ENCODE assay signal across 16 cellular contexts in genomic region chr10:34702982-34703381, GRCh38.
"Had no signal": no experiment of that assay in that cellular context is flagged by ENCODE, and none has a peak within 500 bp of the region (broad histone marks: within the 10 kb centered on the region; RNA-seq: fewer than 3 reads in every experiment).

No MANE protein-coding gene starts in this region.

- H3K9me3 Mint-ChIP-seq: activated naive CD8-positive, alpha-beta T cell treated with anti-CD3 and anti-CD28 coated beads, Interleukin-2, amount 50 U/mL, for 24 hours; effector memory CD8-positive, alpha-beta T cell; stimulated activated naive B cell treated with anti-CD40 and anti-IgM and Interleukin-4, amounts not matched to agents 10 μg/mL and 1 μg/mL and 100 μg/mL, for 72 hours; T-cell had no signal

- DNase-seq: activated CD4-positive, alpha-beta T cell treated with anti-CD3 and anti-CD28 coated beads for 1 hour; activated CD4-positive, alpha-beta T cell treated with anti-CD3 and anti-CD28 coated beads, Interleukin-2, amount 50 U/mL, for 4 hours; activated naive CD4-positive, alpha-beta T cell; activated naive CD8-positive, alpha-beta T cell treated with anti-CD3 and anti-CD28 coated beads, Interleukin-2, amount 50 U/mL, for 24 hours; activated T-cell treated with anti-CD3 and anti-CD28 coated beads for 4 hours; aorta; dermis blood vessel endothelial cell; effector memory CD8-positive, alpha-beta T cell; pancreas; SK-N-SH; stimulated activated CD4-positive, alpha-beta T cell treated with anti-CD3 and anti-CD28 coated beads, Interleukin-4, amount 100 ng/mL, for 1 hour; stimulated activated naive B cell treated with anti-CD40 and anti-IgM and Interleukin-4, amounts not matched to agents 10 μg/mL and 1 μg/mL and 100 μg/mL, for 72 hours; T-cell; T1000; upper lobe of right lung had no signal

- FAIRE-seq: bronchial epithelial cell, pancreas had no signal

- H3K36me3 ChIP-seq: pancreas, upper lobe of right lung had no signal

- H3K4me2 ChIP-seq: SK-N-SH had no signal

- H3K4me3 Mint-ChIP-seq: activated naive CD8-positive, alpha-beta T cell treated with anti-CD3 and anti-CD28 coated beads, Interleukin-2, amount 50 U/mL, for 24 hours; effector memory CD8-positive, alpha-beta T cell; stimulated activated naive B cell treated with anti-CD40 and anti-IgM and Interleukin-4, amounts not matched to agents 10 μg/mL and 1 μg/mL and 100 μg/mL, for 72 hours; T-cell had no signal

- H3K9ac ChIP-seq: SK-N-SH had no signal

- ATAC-seq: activated naive CD8-positive, alpha-beta T cell treated with anti-CD3 and anti-CD28 coated beads, Interleukin-2, amount 50 U/mL, for 24 hours; effector memory CD8-positive, alpha-beta T cell; stimulated activated naive B cell treated with anti-CD40 and anti-IgM and Interleukin-4, amounts not matched to agents 10 μg/mL and 1 μg/mL and 100 μg/mL, for 72 hours; T-cell had no signal

- H3K9me3 ChIP-seq: pancreas, SK-N-SH, upper lobe of right lung had no signal

- H3K27me3 Mint-ChIP-seq: activated naive CD8-positive, alpha-beta T cell treated with anti-CD3 and anti-CD28 coated beads, Interleukin-2, amount 50 U/mL, for 24 hours; effector memory CD8-positive, alpha-beta T cell had no signal

- H3K36me3 Mint-ChIP-seq: stimulated activated naive B cell treated with anti-CD40 and anti-IgM and Interleukin-4, amounts not matched to agents 10 μg/mL and 1 μg/mL and 100 μg/mL, for 72 hours; T-cell had no signal

- H3K4me3 ChIP-seq: pancreas, upper lobe of right lung had no signal

- H3K27ac Mint-ChIP-seq: activated naive CD8-positive, alpha-beta T cell treated with anti-CD3 and anti-CD28 coated beads, Interleukin-2, amount 50 U/mL, for 24 hours; effector memory CD8-positive, alpha-beta T cell; stimulated activated naive B cell treated with anti-CD40 and anti-IgM and Interleukin-4, amounts not matched to agents 10 μg/mL and 1 μg/mL and 100 μg/mL, for 72 hours; T-cell had no signal

- H3K27ac ChIP-seq: upper lobe of right lung had no signal

- H3K27me3 ChIP-seq: pancreas, upper lobe of right lung had no signal
